8 cellular contexts compared by ENCODE assay signal in the genomic region with DNA sequence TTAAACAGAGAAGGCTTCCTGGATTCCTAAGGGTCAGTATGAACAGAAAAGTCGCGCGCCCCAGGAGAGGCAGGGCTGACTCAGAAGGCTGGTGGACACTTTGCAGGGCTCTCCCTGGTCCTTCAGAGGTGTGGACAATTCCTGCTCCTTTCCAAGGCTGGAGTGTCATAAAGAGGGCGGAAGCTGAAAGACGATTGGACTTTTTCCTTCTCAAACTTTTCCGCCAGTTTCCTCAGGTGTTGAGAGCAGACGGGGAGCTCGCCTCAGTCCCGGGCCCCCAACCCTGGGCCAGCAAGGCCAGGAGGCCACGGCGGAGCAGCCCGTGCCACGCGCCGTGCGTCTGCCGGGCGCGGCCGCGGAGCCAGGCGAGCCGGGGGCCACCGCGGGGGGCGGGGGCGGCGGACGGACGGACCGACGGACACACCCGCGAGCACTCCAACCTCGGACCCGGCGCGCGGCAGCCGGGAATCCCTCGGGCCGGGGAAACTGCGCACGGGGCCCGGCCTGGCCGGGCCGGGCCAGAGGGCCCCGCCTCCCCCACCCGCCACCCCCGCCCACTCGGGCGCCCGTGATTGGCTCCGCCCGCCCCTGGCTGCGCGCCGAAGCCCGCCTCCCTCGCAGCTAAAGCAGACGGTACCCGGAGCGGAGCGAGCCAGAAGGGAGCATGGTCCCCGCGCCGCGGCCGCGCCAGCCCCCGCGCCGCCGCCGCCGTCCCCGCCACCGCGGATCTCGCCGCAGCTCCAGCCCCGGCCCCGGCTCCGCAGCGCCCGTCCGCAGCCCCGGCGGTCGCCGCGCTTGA. TPM values are rescaled to one million over a fixed set of nuclear protein-coding genes. Genes with fewer than 3 reads are reported as not detected.
DNase-seq lines count a peak whose midpoint lies in the region; ATAC-seq and TF ChIP-seq lines count a peak whose summit lies in the region.

Gene KLHL29 (plus strand): TSS at position 629 of the 799 bp plus-strand sequence. CDS start 177,018 bp downstream, outside the sequence.

- H3K27me3 ChIP-seq in heart left ventricle, result peaks cover 0 to 54% (median 28%) of the 10 kb centered on the region in 9 donors

- TF ChIP-seq POLR2A in heart left ventricle (IDR thresholded peaks at IDR 0.05), result no peak

- peak within 1 kb of the TSS; percentile 56 for H3K27ac Mint-ChIP-seq in Calu3 (ENCODE audit: unreplicated experiment)
- H3K27ac Mint-ChIP-seq in activated naive CD8-positive, alpha-beta T cell treated with anti-CD3 and anti-CD28 coated beads, Interleukin-2, amount 10 ng/mL, durations not matched to agents 7 days and 5 days, result peak within 1 kb of the TSS; percentile 32

- peak within 1 kb of the TSS; percentile 48 to 80 (median 60) for H3K4me3 ChIP-seq in heart left ventricle

- intact Hi-C loops in Calu3 (cut with micrococcal nuclease; ENCODE audit: unreplicated experiment), result no loop called here
- intact Hi-C loops in heart left ventricle (cut with DNase I), result loop anchor here in 1 of 10 donors (10.0 kb wide), 1 partner anchor 370 kb away; no protein-coding TSS in a partner anchor
- intact Hi-C loops in posterior vena cava (cut with DNase I), result loop anchor here in 1 of 2 donors (1.0 kb wide), 1 partner anchor 31 kb away; no protein-coding TSS in a partner anchor

- 5 to 65% (median 11%) methylated on average over 5 to 92 of the region's 92 CpGs for WGBS in heart left ventricle, 4 donors

- BruUV-seq in Calu3 (replicated peaks; lab: Mats Ljungman, UMichigan), result TSS peak; percentile 67

- H3K4me1 ChIP-seq in heart left ventricle, result peaks cover 0 to 34% (median 11%) of the 10 kb centered on the region in 12 donors

- H3K9me3 ChIP-seq in heart left ventricle, result no peaks in the 10 kb centered on the region

- peak within 1 kb of the TSS in 7 of 12 donors; percentile 23 to 92 (median 61) for H3K27ac ChIP-seq in heart left ventricle

- CTCF ChIA-PET in Calu3 (lab: Charles Lee), result interaction anchor here (0.5 to 0.6 kb wide), 2 partner anchors 99 to 692 kb away, joined by 3 to 6 read pairs; no protein-coding TSS in a partner anchor

- H3K9me3 Mint-ChIP-seq in Calu3 (ENCODE audit: low read depth, unreplicated experiment), result peaks cover 3% of the 10 kb centered on the region
- no peaks in the 10 kb centered on the region for H3K9me3 Mint-ChIP-seq in activated naive CD8-positive, alpha-beta T cell treated with anti-CD3 and anti-CD28 coated beads, Interleukin-2, amount 10 ng/mL, durations not matched to agents 7 days and 5 days

- H3K4me3 Mint-ChIP-seq in Calu3 (ENCODE audit: low read depth, unreplicated experiment), result peak within 1 kb of the TSS; percentile 84
- H3K4me3 Mint-ChIP-seq in activated naive CD8-positive, alpha-beta T cell treated with anti-CD3 and anti-CD28 coated beads, Interleukin-2, amount 10 ng/mL, durations not matched to agents 7 days and 5 days, result peak within 1 kb of the TSS; percentile 71

- H3K27me3 Mint-ChIP-seq in Calu3 (ENCODE audit: unreplicated experiment), result no peaks in the 10 kb centered on the region
- H3K27me3 Mint-ChIP-seq in activated naive CD8-positive, alpha-beta T cell treated with anti-CD3 and anti-CD28 coated beads, Interleukin-2, amount 10 ng/mL, durations not matched to agents 7 days and 5 days, result peaks cover 53% of the 10 kb centered on the region

- no peaks in the 10 kb centered on the region for H3K36me3 ChIP-seq in heart left ventricle

- peak; percentile 60 for ATAC-seq in GM19467 (IDR thresholded peaks at IDR 0.05; ENCODE audit: unreplicated experiment)
- ATAC-seq in HG03571 (IDR thresholded peaks at IDR 0.05; ENCODE audit: unreplicated experiment), result peak; percentile 50
- peak; percentile 76 for ATAC-seq in activated naive CD8-positive, alpha-beta T cell treated with anti-CD3 and anti-CD28 coated beads, Interleukin-2, amount 10 ng/mL, durations not matched to agents 7 days and 5 days (ENCODE audit: low read depth)
- peak; percentile 72 to 90 (median 81) for ATAC-seq in heart left ventricle

- H3K36me3 Mint-ChIP-seq in Calu3 (ENCODE audit: insufficient read depth, unreplicated experiment), result peaks cover 44% of the 10 kb centered on the region
- no peaks in the 10 kb centered on the region for H3K36me3 Mint-ChIP-seq in activated naive CD8-positive, alpha-beta T cell treated with anti-CD3 and anti-CD28 coated beads, Interleukin-2, amount 10 ng/mL, durations not matched to agents 7 days and 5 days

- H3K4me1 Mint-ChIP-seq in Calu3 (ENCODE audit: low read depth, unreplicated experiment), result peaks cover 37% of the 10 kb centered on the region
- peaks cover 22% of the 10 kb centered on the region for H3K4me1 Mint-ChIP-seq in activated naive CD8-positive, alpha-beta T cell treated with anti-CD3 and anti-CD28 coated beads, Interleukin-2, amount 10 ng/mL, durations not matched to agents 7 days and 5 days

- no peak for TF ChIP-seq CTCF in Calu3 (IDR thresholded peaks at IDR 0.05; ENCODE audit: unreplicated experiment)
- TF ChIP-seq CTCF in heart left ventricle (IDR thresholded peaks at IDR 0.05), result no peak

- peak; percentile 88 for DNase-seq in Calu3
- peak; percentile 65 for DNase-seq in SK-N-DZ (ENCODE audit: low spot score)
- peak; percentile 77 for DNase-seq in activated naive CD8-positive, alpha-beta T cell treated with anti-CD3 and anti-CD28 coated beads, Interleukin-2, amount 10 ng/mL, durations not matched to agents 7 days and 5 days
- DNase-seq in heart left ventricle, result peak; percentile 79 to 92 (median 86)
- DNase-seq in posterior vena cava (ENCODE audit: low spot score), result peak; percentile 95
- peak; percentile 90 for DNase-seq in ureter (ENCODE audit: low spot score)

- POLR2A ChIA-PET in activated naive CD8-positive, alpha-beta T cell treated with anti-CD3 and anti-CD28 coated beads, Interleukin-2, amount 10 ng/mL, durations not matched to agents 7 days and 5 days (lab: Charles Lee), result no interaction called here

RNA-seq across cellular contexts. Expression of gene KLHL29, which starts in this region (rescaled TPM):
- total RNA-seq in Calu3 (2022) (11.9 and 12.4 TPM in 2 replicates), heart left ventricle (1 to 10 TPM in 6 of 9 donors, under 1 TPM in 3; 0.74 to 2.7 (median 1.1) TPM), posterior vena cava (10 to 100 TPM in 1 of 2 donors, 1 to 10 TPM in 1; 9.9 to 10.6 TPM), ureter (16.8 TPM)
- 7.1 and 7.6 TPM in 2 replicates for polyA plus RNA-seq in SK-N-DZ (2014; cell fraction: cytosol; rRNA removed)
- polyA plus RNA-seq in SK-N-DZ (2014; cell fraction: nucleus; rRNA removed), result 8.7 and 13.2 TPM in 2 replicates
- 1 to 10 TPM; 1.6 to 1.7 TPM for total RNA-seq in activated naive CD8-positive, alpha-beta T cell treated with anti-CD3 and anti-CD28 coated beads, Interleukin-2, amount 10 ng/mL, durations not matched to agents 7 days and 5 days
- 1 to 10 TPM; 1.1 to 1.4 TPM for polyA plus RNA-seq in heart left ventricle

Comparison
In these comparisons a context has a peak if more than half of its experiments do, and no peak if none do; other contexts are left out.
1. Peak in every context shown above with its lines: DNase-seq, ATAC-seq, H3K4me3 ChIP-seq and H3K27ac ChIP-seq.